In the genomic region with DNA sequence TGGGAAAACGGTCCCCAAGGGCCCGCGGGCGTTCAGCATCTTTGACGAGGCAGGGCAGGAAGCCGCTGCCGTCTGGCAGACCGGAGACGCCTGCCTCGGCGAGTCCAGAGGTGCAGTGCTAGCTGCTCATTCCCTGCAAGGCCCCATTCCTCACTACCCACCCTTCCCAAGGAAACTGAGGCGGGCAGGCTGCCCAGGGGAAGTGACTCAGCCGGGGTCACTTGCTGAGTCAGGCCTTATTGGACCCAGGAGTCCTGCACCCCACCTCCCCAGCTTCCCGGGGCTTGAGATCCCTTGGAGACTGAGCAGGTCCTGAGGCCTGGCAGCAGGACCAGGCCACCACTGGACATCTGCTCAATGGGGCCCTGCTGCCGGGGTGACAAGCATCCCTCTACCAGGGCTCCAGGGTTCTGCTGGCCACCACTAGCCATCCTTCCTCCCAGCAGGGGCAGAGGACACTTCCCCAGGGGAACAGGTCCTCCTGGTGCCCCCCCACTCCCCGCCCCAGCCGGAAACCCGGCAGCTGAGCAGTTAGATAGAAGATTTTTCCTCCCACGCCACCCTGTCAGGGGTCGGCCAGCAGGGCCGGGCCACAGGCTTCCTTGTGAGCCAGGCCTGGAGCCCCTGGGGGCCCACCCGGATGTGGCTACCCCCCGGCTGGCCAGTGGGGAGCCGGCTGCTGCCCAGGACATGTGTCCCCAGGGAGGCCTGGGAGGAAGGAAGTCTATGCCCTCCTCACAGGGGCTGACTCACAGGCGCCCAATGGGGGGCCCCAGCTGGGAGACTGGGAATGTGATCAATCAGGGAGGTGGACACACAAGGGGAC, we compare ENCODE assay signal across 8 cellular contexts. TPM values are rescaled to one million over a fixed set of nuclear protein-coding genes. Genes with fewer than 3 reads are reported as not detected.
DNase-seq lines count a peak whose midpoint lies in the region; ATAC-seq and TF ChIP-seq lines count a peak whose summit lies in the region.

No MANE protein-coding gene starts in this region.

- no peaks in the 10 kb centered on the region for H3K36me3 ChIP-seq in fibroblast of lung (ENCODE audit: control insufficient read depth, insufficient read depth, low read length)

- H3K27ac ChIP-seq in fibroblast of lung (ENCODE audit: insufficient read depth, low read length) = peak overlapping the region; percentile 81

- H3K27me3 ChIP-seq in fibroblast of lung (ENCODE audit: control insufficient read depth, insufficient read depth, low read length) = no peaks in the 10 kb centered on the region

- H3K4me2 ChIP-seq in fibroblast of lung (ENCODE audit: extremely low read depth, insufficient read depth, low read length) = peak overlapping the region; percentile 72

- H3K4me3 ChIP-seq in WI38 (ENCODE audit: low read depth, low read length) (peak overlapping the region; percentile 21; the same call in 1 of the 2 replicates), fibroblast of lung (replicated peaks in 1 of 4; ENCODE audit: control extremely low read depth in 1 of 4, insufficient read depth in 1 of 4, low read depth in 3 of 4, low read length in 4 of 4) (peak overlapping the region in 1 of 4 experiments; percentile 35)

- ATAC-seq in GM21390 (IDR thresholded peaks at IDR 0.05; ENCODE audit: unreplicated experiment) = no peak

- no peak for TF ChIP-seq CTCF in WI38 (IDR thresholded peaks at IDR 0.05; ENCODE audit: low read depth, low read length)
- no peak for TF ChIP-seq CTCF in fibroblast of lung (conservative IDR thresholded peaks at IDR 0.05 in 1 of 2, IDR thresholded peaks at IDR 0.05 in 1 of 2; ENCODE audit: low read depth in 1 of 2, low read length in 2 of 2)

- peak; percentile 56 for DNase-seq in activated naive CD4-positive, alpha-beta T cell treated with Interleukin-2 at 50 U/mL for 16 hours
- DNase-seq in activated naive CD4-positive, alpha-beta T cell (lab: John Stamatoyannopoulos, UW) = no peak
- DNase-seq in fibroblast of lung (ENCODE audit: low read depth in 2 of 2) (peak; percentile 59 to 81), pulmonary artery endothelial cell (ENCODE audit: low read depth, low spot score) (peak; percentile 76), SIG-M5 (lab: John Stamatoyannopoulos, UW) (no peak), NCI-H1092 treated with DMSO at 0.1 percent for 48 hours (lab: John Stamatoyannopoulos, UW) (no peak)

- peaks cover 85% of the 10 kb centered on the region for H3K79me2 ChIP-seq in fibroblast of lung (ENCODE audit: control insufficient read depth, insufficient read depth, low read length)

- no peaks in the 10 kb centered on the region for H4K20me1 ChIP-seq in fibroblast of lung (ENCODE audit: control insufficient read depth, extremely low read depth, insufficient read depth, low read length)

- no peak overlapping the region for H2AFZ ChIP-seq in fibroblast of lung (ENCODE audit: low read length)

- no peaks in the 10 kb centered on the region for H3K9me3 ChIP-seq in fibroblast of lung (ENCODE audit: control insufficient read depth, insufficient read depth, low read depth, low read length)

- peak overlapping the region; percentile 36 for H3K9ac ChIP-seq in fibroblast of lung (ENCODE audit: insufficient read depth, low read length)

- H3K4me1 ChIP-seq in fibroblast of lung (ENCODE audit: control insufficient read depth, extremely low read depth, insufficient read depth, low read length) = peaks cover 52% of the 10 kb centered on the region

RNA-seq across cellular contexts. Expression of gene SH2B3, which starts 3.9 kb away (rescaled TPM):
- 7.4 and 18.0 TPM in 2 replicates for total RNA-seq in fibroblast of lung
- 29.2 and 32.0 TPM in 2 replicates for polyA plus RNA-seq in fibroblast of lung
- polyA plus RNA-seq in fibroblast of lung (2012) = 21.3 and 28.0 TPM in 2 replicates
- 52.3 and 55.9 TPM in 2 replicates for polyA minus RNA-seq in fibroblast of lung (ENCODE audit: low replicate concordance)
- total RNA-seq in pulmonary artery endothelial cell = 66.9 and 79.4 TPM in 2 replicates

RNA-seq across cellular contexts. Expression of gene PHETA1, which starts 40.7 kb away (rescaled TPM):
- total RNA-seq in fibroblast of lung (3.8 and 4.1 TPM in 2 replicates), pulmonary artery endothelial cell (7.5 and 10.2 TPM in 2 replicates)
- 2.6 and 3.4 TPM in 2 replicates for polyA plus RNA-seq in fibroblast of lung
- polyA plus RNA-seq in fibroblast of lung (2012) = 3.9 and 7.2 TPM in 2 replicates
- 3.1 and 3.4 TPM in 2 replicates for polyA minus RNA-seq in fibroblast of lung (ENCODE audit: low replicate concordance)

Comparison
In these comparisons a context has a peak if more than half of its experiments do, and no peak if none do; other contexts are left out.
1. DNase-seq: peak in activated naive CD4-positive, alpha-beta T cell treated with Interleukin-2 at 50 U/mL for 16 hours (single experiment), fibroblast of lung (2 of 2) and pulmonary artery endothelial cell (single experiment); none in activated naive CD4-positive, alpha-beta T cell (0 of 4), SIG-M5 (single experiment) and NCI-H1092 treated with DMSO at 0.1 percent for 48 hours (single experiment).